In genomic region chr12:187986-188909, GRCh38 we compare ENCODE assay signal across 7 cellular contexts. TPM values are rescaled to one million over a fixed set of nuclear protein-coding genes. Genes with fewer than 3 reads are reported as not detected.
A peak's percentile ranks its signal among the peaks of the same experiment; 100 is the strongest.
DNase-seq lines count a peak whose midpoint lies in the region; ATAC-seq, FAIRE-seq and TF ChIP-seq lines count a peak whose summit lies in the region.
"Not testable (repeated sequence)": the region's sequence is repeated elsewhere in the genome, so short reads cannot be mapped to it uniquely, and the experiment has no call there.

No MANE protein-coding gene starts in this region.

- not testable (repeated sequence) for H3K27ac Mint-ChIP-seq in HFFc6, WTC11, natural killer cell

- in situ Hi-C loops in GM12878 (cut with MboI) = not testable (repeated sequence)

- H3K4me1 ChIP-seq in GM12878 (ENCODE audit: control insufficient read depth, insufficient read depth, low read length); iPS-20b (ENCODE audit: insufficient read depth, low read length); smooth muscle cell (ENCODE audit: low read depth): not testable (repeated sequence)
- H3K4me1 ChIP-seq in esophagus squamous epithelium = peaks cover 8 to 13% (median 11%) of the 10 kb centered on the region in 3 donors

- H3K4me2 ChIP-seq in GM12878 (ENCODE audit: control insufficient read depth, insufficient read depth) = not testable (repeated sequence)
- H3K4me2 ChIP-seq in smooth muscle cell = peak overlapping the region; percentile 97

- H3K9me3 ChIP-seq in GM12878 (replicated peaks; ENCODE audit: control insufficient read depth, insufficient read depth, low read length); esophagus squamous epithelium; iPS-20b (ENCODE audit: insufficient read depth, low read depth, low read length); smooth muscle cell (replicated peaks; ENCODE audit: low read depth): not testable (repeated sequence)

- intact Hi-C loops in GM12878 (cut with micrococcal nuclease; ENCODE audit: unreplicated experiment); esophagus squamous epithelium (cut with DNase I); natural killer cell (cut with micrococcal nuclease): not testable (repeated sequence)

- not testable (repeated sequence) for H3K36me3 ChIP-seq in GM12878 (ENCODE audit: control insufficient read depth in 2 of 2, insufficient read depth in 2 of 2, low read length in 1 of 2); esophagus squamous epithelium; iPS-20b (ENCODE audit: insufficient read depth, low read depth, low read length); smooth muscle cell (ENCODE audit: low read depth)

- not testable (repeated sequence) for H3K79me2 ChIP-seq in GM12878 (ENCODE audit: control insufficient read depth, insufficient read depth, low read length); smooth muscle cell (ENCODE audit: low read depth)

- H4K20me1 ChIP-seq in GM12878 (ENCODE audit: control insufficient read depth, insufficient read depth); smooth muscle cell (ENCODE audit: low read depth): not testable (repeated sequence)

- not testable (repeated sequence) for FAIRE-seq in GM12878 (lab: Jason Lieb, UNC)

- ATAC-seq in WTC11 = peak; percentile 5; the same call in 1 of the 2 replicates
- ATAC-seq in GM12878 = not testable (repeated sequence)
- ATAC-seq in natural killer cell = peak in 1 of 3 donors; percentile 2

- not testable (repeated sequence) for TF ChIP-seq POLR2A in GM12878 (IDR thresholded peaks at IDR 0.05; ENCODE audit: low read depth, low read length); esophagus squamous epithelium (IDR thresholded peaks at IDR 0.05)

- not testable (repeated sequence) for H3F3A ChIP-seq in smooth muscle cell (ENCODE audit: low read depth)

- H2AFZ ChIP-seq in GM12878 (ENCODE audit: control insufficient read depth, low read depth, low read length) = not testable (repeated sequence)
- H2AFZ ChIP-seq in smooth muscle cell (ENCODE audit: low read depth) = peak overlapping the region; percentile 98

- TF ChIP-seq EP300 in GM12878 (IDR thresholded peaks at IDR 0.05; ENCODE audit: borderline replicate concordance in 1 of 2, control insufficient read depth in 1 of 2, low read depth in 2 of 2, low read length in 2 of 2) = not testable (repeated sequence)

- BruUV-seq in GM12878 (replicated peaks; lab: Mats Ljungman, UMichigan) = not testable (repeated sequence)

- 0 out of 2 replicates have a peak overlapping the region, but pooled peaks have one; percentile 47 for H3K4me3 ChIP-seq in GM12878
- H3K4me3 ChIP-seq in esophagus squamous epithelium = peak overlapping the region; percentile 22 to 69 (median 46)
- H3K4me3 ChIP-seq in iPS-20b (ENCODE audit: low read length) = peak overlapping the region; percentile 79
- H3K4me3 ChIP-seq in smooth muscle cell = peak overlapping the region; percentile 80

- H3K9me3 Mint-ChIP-seq in HFFc6, WTC11, natural killer cell: not testable (repeated sequence)

- not testable (repeated sequence) for DNase-seq in HFFc6; WTC11 (ENCODE audit: low spot score); GM12878 (ENCODE audit: low read depth, low spot score); esophagus squamous epithelium (lab: John Stamatoyannopoulos, UW); natural killer cell; smooth muscle cell (lab: John Stamatoyannopoulos, UW; ENCODE audit: unreplicated experiment)

- WGBS in GM12878 (ENCODE audit: insufficient coverage, insufficient replicate concordance, low lambda C conversion rate, missing lambda C conversion rate) = 44% methylated on average over 4 of the region's 53 CpGs
- WGBS in esophagus squamous epithelium, 2 donors = 50 to 60% methylated on average over 1 to 4 of the region's 53 CpGs
- WGBS in smooth muscle cell (ENCODE audit: low lambda C conversion rate) = 22% methylated on average over 48 of the region's 53 CpGs

- H3K9ac ChIP-seq in GM12878 (ENCODE audit: control insufficient read depth, insufficient read depth, low read length); smooth muscle cell (ENCODE audit: low read depth): not testable (repeated sequence)
- peak overlapping the region; percentile 59; the same call in 1 of the 2 replicates for H3K9ac ChIP-seq in iPS-20b (ENCODE audit: low read depth, low read length)

- not testable (repeated sequence) for H3K36me3 Mint-ChIP-seq in HFFc6 (ENCODE audit: low read depth); WTC11; natural killer cell

- SMC1A ChIA-PET in GM12878 (lab: Charles Lee; ENCODE audit: uncharacterized antibody, unreplicated experiment) = not testable (repeated sequence)

- TF ChIP-seq RAD21 in GM12878 (IDR thresholded peaks at IDR 0.05; ENCODE audit: insufficient read depth, low read depth, low read length) = not testable (repeated sequence)

- CTCF ChIA-PET in WTC11 (lab: Charles Lee) = interaction anchor here (0.6 to 4.2 kb wide), 32 partner anchors 9 to 1446 kb away, joined by 3 to 52 read pairs (median 4); no protein-coding TSS in a partner anchor
- CTCF ChIA-PET in GM12878 (lab: Yijun Ruan, JAX) = interaction anchor here (2.0 kb wide), 1 partner anchor 23 kb away, joined by 5 read pairs; no protein-coding TSS in a partner anchor

- POLR2A ChIA-PET in WTC11 (lab: Charles Lee) = interaction anchor here (0.8 to 1.6 kb wide), 2 partner anchors 25 to 60 kb away, joined by 5 to 6 read pairs; no protein-coding TSS in a partner anchor
- POLR2A ChIA-PET in GM12878 (lab: Charles Lee) = not testable (repeated sequence)

- H3K27me3 ChIP-seq in GM12878 (replicated peaks in 1 of 2; ENCODE audit: control insufficient read depth in 2 of 2, insufficient read depth in 2 of 2, low read length in 1 of 2); smooth muscle cell (ENCODE audit: low read depth): not testable (repeated sequence)
- H3K27me3 ChIP-seq in esophagus squamous epithelium = peaks cover 0 to 55% (median 0%) of the 10 kb centered on the region in 4 donors
- H3K27me3 ChIP-seq in iPS-20b (ENCODE audit: insufficient read depth, low read length) = peaks cover 62% of the 10 kb centered on the region

- not testable (repeated sequence) for H3K27ac ChIP-seq in GM12878 (ENCODE audit: control insufficient read depth, insufficient read depth); esophagus squamous epithelium; iPS-20b (ENCODE audit: low read length); smooth muscle cell (ENCODE audit: low read depth)

- H3K27me3 Mint-ChIP-seq in HFFc6 (ENCODE audit: insufficient read depth) = peaks cover 18% of the 10 kb centered on the region
- peaks cover 45% of the 10 kb centered on the region for H3K27me3 Mint-ChIP-seq in WTC11 (ENCODE audit: low read depth)
- peaks cover 31 to 42% of the 10 kb centered on the region in 2 donors for H3K27me3 Mint-ChIP-seq in natural killer cell (ENCODE audit: low read depth in 2 of 2)

- peak overlapping the region; percentile 86 for H3K4me3 Mint-ChIP-seq in HFFc6
- peak overlapping the region; percentile 85 for H3K4me3 Mint-ChIP-seq in WTC11
- H3K4me3 Mint-ChIP-seq in natural killer cell = peak overlapping the region; percentile 69

- RAD21 ChIA-PET in GM12878 (lab: Charles Lee; ENCODE audit: unreplicated experiment) = not testable (repeated sequence)

- not testable (repeated sequence) for TF ChIP-seq CTCF in HFFc6 (IDR thresholded peaks at IDR 0.05); WTC11 (IDR thresholded peaks at IDR 0.05); GM12878 (IDR thresholded peaks at IDR 0.05 in 2 of 3, conservative IDR thresholded peaks at IDR 0.05 in 1 of 3; ENCODE audit: control insufficient read depth in 2 of 3, extremely low read depth in 1 of 3, insufficient read depth in 1 of 3, low read depth in 3 of 3, low read length in 3 of 3); esophagus squamous epithelium (IDR thresholded peaks at IDR 0.05); natural killer cell (IDR thresholded peaks at IDR 0.05); smooth muscle cell (IDR thresholded peaks at IDR 0.05; ENCODE audit: borderline replicate concordance, insufficient read depth, poor library complexity, severe bottlenecking)

- H3K4me1 Mint-ChIP-seq in HFFc6 (ENCODE audit: low read depth); WTC11: not testable (repeated sequence)
- peaks cover 5 to 17% of the 10 kb centered on the region in 2 donors for H3K4me1 Mint-ChIP-seq in natural killer cell

RNA-seq across cellular contexts. Expression of gene SLC6A12, which starts 25.7 kb away (rescaled TPM):
- not detected for total RNA-seq in HFFc6 (2021; fragmentation: NEBNext Ultra II Directional; extraction: Animal tissue kit (Norgen Biotek cat#: 25700))
- total RNA-seq in WTC11 (2021) = 0.39 to 0.79 TPM (median 0.76 TPM) in 3 replicates
- 0.44 and 1.6 TPM in 2 replicates for total RNA-seq in GM12878 (2013; cell fraction: nucleolus; rRNA removed)
- 0.06 TPM in 1 of 2 replicates, not detected in the other for total RNA-seq in GM12878 (2014; rRNA removed)
- not detected in 2 replicates for total RNA-seq in GM12878 (2014; rRNA removed; fragmentation: Illumina TruSeq; extraction: Trizol)
- not detected in 2 replicates for total RNA-seq in GM12878 (2021)
- 0.10 TPM for polyA plus RNA-seq in GM12878 (2011; ENCODE audit: low read depth)
- polyA plus RNA-seq in GM12878 (2011; rRNA removed) = 0.11 TPM in 1 of 2 replicates, not detected in the other
- 0.24 and 0.27 TPM in 2 replicates for polyA plus RNA-seq in GM12878 (2011; cell fraction: cytosol; rRNA removed)
- 0.29 and 0.99 TPM in 2 replicates for polyA plus RNA-seq in GM12878 (2011; cell fraction: nucleus; rRNA removed)
- polyA plus RNA-seq in GM12878 (2012) = 0.22 and 0.28 TPM in 2 replicates
- 0.07 TPM in 1 of 2 replicates, not detected in the other for polyA plus RNA-seq in GM12878 (2014; fragmentation: Illumina TruSeq; extraction: Trizol)
- not detected for polyA plus RNA-seq in GM12878 (2014; fragmentation: Nextera tagmentation; extraction: Ambion mirVana)
- polyA plus RNA-seq in GM12878 (2014; rRNA removed) = not detected in 2 replicates
- polyA plus RNA-seq in GM12878 (2016; fragmentation: Nextera tagmentation; extraction: Ambion mirVana) = not detected
- not detected in 2 replicates for polyA minus RNA-seq in GM12878 (2011; rRNA and poly(A)+ RNA removed)
- polyA minus RNA-seq in GM12878 (2011; cell fraction: cytosol; rRNA and poly(A)+ RNA removed) = not detected in 2 replicates
- 0.24 TPM in 1 of 2 replicates, not detected in the other for polyA minus RNA-seq in GM12878 (2011; cell fraction: nucleus; rRNA and poly(A)+ RNA removed)
- under 1 TPM in 1 of 4 donors, not detected in 3; 0.57 TPM for total RNA-seq in esophagus squamous epithelium
- total RNA-seq in natural killer cell = under 1 TPM in 2 of 3 donors, not detected in 1; 0.54 to 0.70 TPM
- total RNA-seq in smooth muscle cell = 0.22 and 1.7 TPM in 2 replicates
- polyA plus RNA-seq in smooth muscle cell = 1.1 TPM in 1 of 2 replicates, not detected in the other
